10 cellular contexts compared by ENCODE assay signal in the genomic region with DNA sequence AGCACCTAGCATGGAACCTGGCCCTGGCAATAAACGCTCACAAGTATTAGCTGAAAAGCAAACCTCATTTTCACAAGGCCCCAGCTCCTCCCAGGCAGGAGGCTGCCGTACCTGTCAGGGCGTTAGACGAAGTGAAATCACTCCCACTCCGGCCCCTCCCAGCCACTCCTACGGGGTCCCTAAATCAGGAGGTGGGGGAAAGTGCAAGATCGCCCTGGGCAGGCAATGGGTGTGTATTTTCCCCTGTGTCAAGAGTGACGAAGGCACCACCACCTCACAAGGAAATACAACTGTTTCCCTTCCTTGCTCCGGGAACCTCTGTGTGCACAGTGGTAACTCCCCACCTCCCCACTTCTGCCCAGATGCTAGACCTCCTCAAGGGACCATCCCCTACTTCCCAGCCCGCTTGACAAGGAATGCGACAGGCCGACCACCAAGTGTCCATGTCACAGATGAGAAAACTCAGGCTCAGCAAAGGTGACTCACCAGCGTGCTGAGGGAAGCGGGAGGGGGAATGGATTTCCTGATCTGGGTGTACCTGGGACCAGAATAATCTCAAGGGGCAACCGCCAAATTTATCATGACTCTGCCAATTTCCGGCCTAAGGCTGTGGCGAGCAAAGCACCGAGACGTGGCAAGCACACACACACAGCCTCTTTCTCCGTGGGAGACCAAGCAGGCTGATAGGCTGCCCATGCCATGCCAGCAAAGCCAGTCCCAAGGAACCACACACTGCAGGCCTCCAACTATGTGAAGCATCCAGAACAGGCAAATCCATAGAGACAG. TPM values are rescaled to one million over a fixed set of nuclear protein-coding genes. Genes with fewer than 3 reads are reported as not detected.
A peak's percentile ranks its signal among the peaks of the same experiment; 100 is the strongest.
DNase-seq lines count a peak whose midpoint lies in the region; ATAC-seq and TF ChIP-seq lines count a peak whose summit lies in the region.
"Had no signal": no experiment of that assay in that cellular context is flagged by ENCODE, and none has a peak within 500 bp of the region (broad histone marks: within the 10 kb centered on the region; RNA-seq: fewer than 3 reads in every experiment).

No MANE protein-coding gene starts in this region.

- peak overlapping the region; percentile 82 for H3K27ac Mint-ChIP-seq in activated T-cell treated with anti-CD3 and anti-CD28 coated beads, Interleukin-2, amount 50 U/mL, for 72 hours

- H3K27me3 Mint-ChIP-seq in activated T-cell treated with anti-CD3 and anti-CD28 coated beads, Interleukin-2, amount 50 U/mL, for 72 hours (ENCODE audit: low read depth): no peaks in the 10 kb centered on the region

- peaks cover 12% of the 10 kb centered on the region for H3K4me1 ChIP-seq in hepatocyte (ENCODE audit: insufficient read depth)

- no peaks in the 10 kb centered on the region for H3K9me3 ChIP-seq in hepatocyte (ENCODE audit: low read depth)

- H3K9me2 ChIP-seq in hepatocyte (replicated peaks; ENCODE audit: insufficient read depth): no peaks in the 10 kb centered on the region

- no peaks in the 10 kb centered on the region for H3K36me3 ChIP-seq in hepatocyte (replicated peaks; ENCODE audit: insufficient read depth, low read depth)

- no peak overlapping the region for H3K4me2 ChIP-seq in hepatocyte

- H3K36me3 Mint-ChIP-seq in activated T-cell treated with anti-CD3 and anti-CD28 coated beads, Interleukin-2, amount 50 U/mL, for 72 hours (ENCODE audit: insufficient read depth in 2 of 2): peaks cover 8 to 25% of the 10 kb centered on the region in 2 donors

- H3K4me3 Mint-ChIP-seq in activated T-cell treated with anti-CD3 and anti-CD28 coated beads, Interleukin-2, amount 50 U/mL, for 72 hours: peak overlapping the region; percentile 85 to 97

- peaks cover 100% of the 10 kb centered on the region for H4K20me1 ChIP-seq in hepatocyte (ENCODE audit: insufficient read depth, poor library complexity, severe bottlenecking)

- H3K4me3 ChIP-seq in hepatocyte: no peak overlapping the region

- peak; percentile 19 to 38 for ATAC-seq in activated T-cell treated with anti-CD3 and anti-CD28 coated beads, Interleukin-2, amount 50 U/mL, for 72 hours (replicated peaks in 1 of 2)
- no peak for ATAC-seq in HG02678 (IDR thresholded peaks at IDR 0.05; ENCODE audit: unreplicated experiment)

- in situ Hi-C loops in ACHN (cut with HindIII; ENCODE audit: low pct_ligation_motif_present, low pct_unique_long_range_greater_than_20kb, low sequenced_read_pairs): no loop called here

- no peaks in the 10 kb centered on the region for H3K27me3 ChIP-seq in hepatocyte

- H3K9me3 Mint-ChIP-seq in activated T-cell treated with anti-CD3 and anti-CD28 coated beads, Interleukin-2, amount 50 U/mL, for 72 hours: no peaks in the 10 kb centered on the region

- H3K79me2 ChIP-seq in hepatocyte: peaks cover 97% of the 10 kb centered on the region

- no peak overlapping the region for H3K27ac ChIP-seq in hepatocyte
- H3K27ac ChIP-seq: C4-2B had no signal

- WGBS in hepatocyte (ENCODE audit: low lambda C conversion rate, missing lambda C conversion rate): 85% methylated on average over 20 of the region's 20 CpGs

- H3K4me1 Mint-ChIP-seq in activated T-cell treated with anti-CD3 and anti-CD28 coated beads, Interleukin-2, amount 50 U/mL, for 72 hours (ENCODE audit: low read depth): peaks cover 55% of the 10 kb centered on the region

- TF ChIP-seq CTCF in hepatocyte (IDR thresholded peaks at IDR 0.05; ENCODE audit: poor library complexity): no peak

- no peak overlapping the region for H2AFZ ChIP-seq in hepatocyte

- DNase-seq in ACHN: peak; percentile 28
- peak; percentile 78 for DNase-seq in M059J (ENCODE audit: low read depth)
- peak; percentile 48 to 55 for DNase-seq in activated T-cell treated with anti-CD3 and anti-CD28 coated beads, Interleukin-2, amount 50 U/mL, for 72 hours
- peak; percentile 23 to 53 for DNase-seq in lung microvascular endothelial cell (ENCODE audit: low read depth in 2 of 2)
- DNase-seq in Ammon's horn (ENCODE audit: low spot score): no peak
- no peak for DNase-seq in hepatocyte (ENCODE audit: low spot score)
- DNase-seq in DMS153 treated with DMSO at 0.1 percent for 48 hours (lab: John Stamatoyannopoulos, UW; ENCODE audit: unreplicated experiment): no peak
- DNase-seq: NCI-H1694 treated with DMSO at 0.1 percent for 48 hours had no signal

RNA-seq across cellular contexts. Expression of gene PPP6R1, which starts 7.3 kb away (rescaled TPM):
- total RNA-seq in M059J (2014; rRNA removed; shearing (Covaris generic)): 23.9 and 48.8 TPM in 2 replicates
- total RNA-seq in activated T-cell treated with anti-CD3 and anti-CD28 coated beads, Interleukin-2, amount 50 U/mL, for 72 hours: 100 to 1,000 TPM; 177 to 202 TPM
- 16.1 and 24.8 TPM in 2 replicates for total RNA-seq in lung microvascular endothelial cell
- total RNA-seq in hepatocyte: 37.1 and 39.5 TPM in 2 replicates
- 76.0 and 79.3 TPM in 2 replicates for polyA plus RNA-seq in hepatocyte

RNA-seq across cellular contexts. Expression of gene TMEM86B, which starts 22.9 kb away (rescaled TPM):
- total RNA-seq in M059J (2014; rRNA removed; shearing (Covaris generic)): 1.2 and 1.7 TPM in 2 replicates
- total RNA-seq in activated T-cell treated with anti-CD3 and anti-CD28 coated beads, Interleukin-2, amount 50 U/mL, for 72 hours: 10 to 100 TPM in 1 of 2 donors, 1 to 10 TPM in 1; 8.5 to 12.8 TPM
- 0.44 and 0.99 TPM in 2 replicates for total RNA-seq in lung microvascular endothelial cell
- 18.6 and 21.1 TPM in 2 replicates for total RNA-seq in hepatocyte
- polyA plus RNA-seq in hepatocyte: 48.6 and 62.3 TPM in 2 replicates

RNA-seq across cellular contexts. Expression of gene HSPBP1, which starts 28.4 kb away (rescaled TPM):
- total RNA-seq in M059J (2014; rRNA removed; shearing (Covaris generic)): 25.5 and 37.2 TPM in 2 replicates
- total RNA-seq in activated T-cell treated with anti-CD3 and anti-CD28 coated beads, Interleukin-2, amount 50 U/mL, for 72 hours: 10 to 100 TPM; 23.9 to 31.1 TPM
- total RNA-seq in lung microvascular endothelial cell: 17.2 and 19.0 TPM in 2 replicates
- 31.5 and 33.9 TPM in 2 replicates for total RNA-seq in hepatocyte
- 52.2 and 54.5 TPM in 2 replicates for polyA plus RNA-seq in hepatocyte

RNA-seq across cellular contexts. Expression of gene BRSK1, which starts 32.3 kb away (rescaled TPM):
- 0.17 and 2.7 TPM in 2 replicates for total RNA-seq in M059J (2014; rRNA removed; shearing (Covaris generic))
- 10 to 100 TPM; 13.0 to 19.6 TPM for total RNA-seq in activated T-cell treated with anti-CD3 and anti-CD28 coated beads, Interleukin-2, amount 50 U/mL, for 72 hours
- total RNA-seq in lung microvascular endothelial cell (under 0.01 and 1.2 TPM in 2 replicates), hepatocyte (3.3 and 13.2 TPM in 2 replicates)
- polyA plus RNA-seq in hepatocyte: 2.4 and 2.7 TPM in 2 replicates

RNA-seq across cellular contexts. Expression of gene PTPRH, which starts 42.2 kb away (rescaled TPM):
- 0.79 and 1.5 TPM in 2 replicates for total RNA-seq in M059J (2014; rRNA removed; shearing (Covaris generic))
- not detected for total RNA-seq in activated T-cell treated with anti-CD3 and anti-CD28 coated beads, Interleukin-2, amount 50 U/mL, for 72 hours
- total RNA-seq in lung microvascular endothelial cell: under 0.01 TPM in 2 replicates
- 30.9 and 31.5 TPM in 2 replicates for total RNA-seq in hepatocyte
- polyA plus RNA-seq in hepatocyte: 7.2 and 7.3 TPM in 2 replicates

Comparison
In these comparisons a context has a peak if more than half of its experiments do, and no peak if none do; other contexts are left out.
1. DNase-seq: peak in ACHN (single experiment), M059J (single experiment), activated T-cell treated with anti-CD3 and anti-CD28 coated beads, Interleukin-2, amount 50 U/mL, for 72 hours (2 of 2) and lung microvascular endothelial cell (2 of 2); none in Ammon's horn (single experiment), hepatocyte (single experiment) and DMS153 treated with DMSO at 0.1 percent for 48 hours (single experiment).